In the genomic region with DNA sequence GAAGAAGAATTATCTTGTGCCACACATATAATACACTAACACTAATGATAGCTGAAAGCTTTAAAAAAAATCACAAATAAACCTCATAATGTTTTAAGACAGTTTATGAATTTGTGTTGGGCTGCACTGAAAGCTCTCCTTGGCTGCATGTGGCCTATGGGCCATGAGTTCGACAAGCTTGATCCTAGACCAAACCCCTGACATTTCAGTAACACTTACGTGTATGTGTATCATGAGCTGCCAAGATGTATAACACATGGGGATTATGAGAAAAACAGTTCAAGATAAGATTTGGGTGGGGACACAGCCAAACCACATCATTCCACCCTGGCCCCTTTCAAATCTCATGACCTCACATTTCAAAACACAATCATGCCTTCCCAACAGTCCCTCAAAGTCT, we compare ENCODE assay signal across 38 cellular contexts.
"Had no signal": no experiment of that assay in that cellular context is flagged by ENCODE, and none has a peak within 500 bp of the region (broad histone marks: within the 10 kb centered on the region; RNA-seq: fewer than 3 reads in every experiment).

No MANE protein-coding gene starts in this region.

- H3K4me3 Mint-ChIP-seq: activated naive CD4-positive, alpha-beta T cell treated with anti-CD3 and anti-CD28 coated beads for 36 hours; activated naive CD4-positive, alpha-beta T cell treated with anti-CD3 and anti-CD28 coated beads, Interleukin-2, amount 10 ng/mL, durations not matched to agents 7 days and 5 days; activated naive CD4-positive, alpha-beta T cell treated with anti-CD3 and anti-CD28 coated beads, Interleukin-2, amount 50 U/mL, for 24 hours; activated naive CD8-positive, alpha-beta T cell; activated naive CD8-positive, alpha-beta T cell treated with anti-CD3 and anti-CD28 coated beads for 36 hours; activated naive CD8-positive, alpha-beta T cell treated with anti-CD3 and anti-CD28 coated beads, Interleukin-2, amount 10 ng/mL, durations not matched to agents 7 days and 5 days; activated naive CD8-positive, alpha-beta T cell treated with anti-CD3 and anti-CD28 coated beads, Interleukin-2, amount 50 U/mL, for 24 hours; activated T-cell treated with anti-CD3 and anti-CD28 coated beads, Interleukin-2, amount 50 U/mL, for 24 hours; activated T-cell treated with anti-CD3 and anti-CD28 coated beads, Interleukin-2, amount 50 U/mL, for 4 hours; activated T-cell treated with anti-CD3 and anti-CD28 coated beads, Interleukin-2, amount 50 U/mL, for 72 hours; activated T-helper 1 cell treated with anti-CD3 and anti-CD28 coated beads, Interleukin-12 subunit alpha, Interleukin-12 subunit beta, Interleukin-2, Interleukin-4 antibody, amounts not matched to agents 30 ng/mL and 10 ng/mL and 1 ng/mL, durations not matched to agents 14 hours and 24 hours and 36 hours; activated T-helper 17 cell treated with anti-CD3 and anti-CD28 coated beads, Interleukin-2, amount 50 U/mL, for 72 hours; brain; central memory CD8-positive, alpha-beta T cell had no signal

- H3K27me3 Mint-ChIP-seq: activated naive CD4-positive, alpha-beta T cell treated with anti-CD3 and anti-CD28 coated beads, Interleukin-2, amount 10 ng/mL, durations not matched to agents 7 days and 5 days; activated naive CD4-positive, alpha-beta T cell treated with anti-CD3 and anti-CD28 coated beads, Interleukin-2, amount 50 U/mL, for 24 hours; activated naive CD8-positive, alpha-beta T cell; activated naive CD8-positive, alpha-beta T cell treated with anti-CD3 and anti-CD28 coated beads for 36 hours; activated naive CD8-positive, alpha-beta T cell treated with anti-CD3 and anti-CD28 coated beads, Interleukin-2, amount 10 ng/mL, durations not matched to agents 7 days and 5 days; activated naive CD8-positive, alpha-beta T cell treated with anti-CD3 and anti-CD28 coated beads, Interleukin-2, amount 50 U/mL, for 24 hours; activated T-cell treated with anti-CD3 and anti-CD28 coated beads, Interleukin-2, amount 50 U/mL, for 24 hours; activated T-helper 17 cell treated with anti-CD3 and anti-CD28 coated beads, Interleukin-2, amount 50 U/mL, for 72 hours; brain; central memory CD8-positive, alpha-beta T cell had no signal

- H3K36me3 ChIP-seq: adrenal gland, ascending aorta, brain microvascular endothelial cell, breast epithelium, cardiac muscle cell had no signal

- H3K36me3 Mint-ChIP-seq: activated naive CD4-positive, alpha-beta T cell treated with anti-CD3 and anti-CD28 coated beads, Interleukin-2, amount 10 ng/mL, durations not matched to agents 7 days and 5 days; activated naive CD4-positive, alpha-beta T cell treated with anti-CD3 and anti-CD28 coated beads, Interleukin-2, amount 50 U/mL, for 24 hours; activated naive CD4-positive, alpha-beta T cell treated with anti-CD3 and anti-CD28 coated beads, Interleukin-2, amount 50 U/mL, for 72 hours; activated naive CD8-positive, alpha-beta T cell; activated naive CD8-positive, alpha-beta T cell treated with anti-CD3 and anti-CD28 coated beads for 36 hours; activated naive CD8-positive, alpha-beta T cell treated with anti-CD3 and anti-CD28 coated beads, Interleukin-2, amount 10 ng/mL, durations not matched to agents 7 days and 5 days; brain had no signal

- DNase-seq: activated effector memory CD4-positive, alpha-beta T cell treated with anti-CD3 and anti-CD28 coated beads, Interleukin-2, amount 50 U/mL, for 16 hours; activated effector memory CD4-positive, alpha-beta T cell treated with Interleukin-2 at 50 U/mL for 16 hours; activated gamma-delta T cell; activated gamma-delta T cell treated with Interleukin-2 at 50 U/mL for 16 hours; activated naive CD4-positive, alpha-beta T cell; activated naive CD4-positive, alpha-beta T cell treated with anti-CD3 and anti-CD28 coated beads for 36 hours; activated naive CD4-positive, alpha-beta T cell treated with anti-CD3 and anti-CD28 coated beads, Interleukin-2, amount 10 ng/mL, durations not matched to agents 7 days and 5 days; activated naive CD4-positive, alpha-beta T cell treated with anti-CD3 and anti-CD28 coated beads, Interleukin-2, amount 50 U/mL, for 16 hours; activated naive CD4-positive, alpha-beta T cell treated with Interleukin-2 at 50 U/mL for 16 hours; activated naive CD8-positive, alpha-beta T cell treated with anti-CD3 and anti-CD28 coated beads for 36 hours; activated naive CD8-positive, alpha-beta T cell treated with anti-CD3 and anti-CD28 coated beads, Interleukin-2, amount 10 ng/mL, durations not matched to agents 7 days and 5 days; activated naive CD8-positive, alpha-beta T cell treated with anti-CD3 and anti-CD28 coated beads, Interleukin-2, amount 50 U/mL, for 24 hours; activated T-cell treated with anti-CD3 and anti-CD28 coated beads, Interleukin-2, amount 50 U/mL, for 1 hour; activated T-cell treated with anti-CD3 and anti-CD28 coated beads, Interleukin-2, amount 50 U/mL, for 24 hours; activated T-cell treated with anti-CD3 and anti-CD28 coated beads, Interleukin-2, amount 50 U/mL, for 4 hours; activated T-cell treated with anti-CD3 and anti-CD28 coated beads, Interleukin-2, amount 50 U/mL, for 48 hours; activated T-cell treated with anti-CD3 and anti-CD28 coated beads, Interleukin-2, amount 50 U/mL, for 72 hours; adrenal gland; amniotic stem cell; amygdala; anterior cingulate cortex; aorta; body of pancreas; brain microvascular endothelial cell; caudate nucleus; central memory CD4-positive, alpha-beta T cell; cerebellar nuclear complex had no signal

- H3K27ac ChIP-seq: adrenal gland, ascending aorta, body of pancreas, brain microvascular endothelial cell, breast epithelium, cardiac muscle cell had no signal

- H3K27ac Mint-ChIP-seq: activated naive CD4-positive, alpha-beta T cell treated with anti-CD3 and anti-CD28 coated beads for 36 hours; activated naive CD4-positive, alpha-beta T cell treated with anti-CD3 and anti-CD28 coated beads, Interleukin-2, amount 10 ng/mL, durations not matched to agents 7 days and 5 days; activated naive CD4-positive, alpha-beta T cell treated with anti-CD3 and anti-CD28 coated beads, Interleukin-2, amount 50 U/mL, for 24 hours; activated naive CD4-positive, alpha-beta T cell treated with anti-CD3 and anti-CD28 coated beads, Interleukin-2, amount 50 U/mL, for 72 hours; activated naive CD8-positive, alpha-beta T cell; activated naive CD8-positive, alpha-beta T cell treated with anti-CD3 and anti-CD28 coated beads for 36 hours; activated naive CD8-positive, alpha-beta T cell treated with anti-CD3 and anti-CD28 coated beads, Interleukin-2, amount 10 ng/mL, durations not matched to agents 7 days and 5 days; activated naive CD8-positive, alpha-beta T cell treated with anti-CD3 and anti-CD28 coated beads, Interleukin-2, amount 50 U/mL, for 24 hours; activated T-cell treated with anti-CD3 and anti-CD28 coated beads, Interleukin-2, amount 50 U/mL, for 24 hours; activated T-cell treated with anti-CD3 and anti-CD28 coated beads, Interleukin-2, amount 50 U/mL, for 72 hours; activated T-helper 1 cell treated with anti-CD3 and anti-CD28 coated beads, Interleukin-12 subunit alpha, Interleukin-12 subunit beta, Interleukin-2, Interleukin-4 antibody, amounts not matched to agents 30 ng/mL and 10 ng/mL and 1 ng/mL, durations not matched to agents 14 hours and 24 hours and 36 hours; activated T-helper 17 cell treated with anti-CD3 and anti-CD28 coated beads, Interleukin-2, amount 50 U/mL, for 72 hours; activated T-helper 2 cell treated with anti-CD3 and anti-CD28 coated beads, Interferon-gamma antibody, Interleukin-2, Interleukin-4, amounts not matched to agents 10 μg/mL and 5 μg/mL and 100 μg/mL, durations not matched to agents 14 hours and 24 hours and 36 hours; brain had no signal

- H3K4me1 Mint-ChIP-seq: activated naive CD4-positive, alpha-beta T cell treated with anti-CD3 and anti-CD28 coated beads, Interleukin-2, amount 10 ng/mL, durations not matched to agents 7 days and 5 days; activated naive CD4-positive, alpha-beta T cell treated with anti-CD3 and anti-CD28 coated beads, Interleukin-2, amount 50 U/mL, for 24 hours; activated naive CD8-positive, alpha-beta T cell treated with anti-CD3 and anti-CD28 coated beads for 36 hours; activated naive CD8-positive, alpha-beta T cell treated with anti-CD3 and anti-CD28 coated beads, Interleukin-2, amount 10 ng/mL, durations not matched to agents 7 days and 5 days; activated naive CD8-positive, alpha-beta T cell treated with anti-CD3 and anti-CD28 coated beads, Interleukin-2, amount 50 U/mL, for 24 hours; activated T-helper 17 cell treated with anti-CD3 and anti-CD28 coated beads, Interleukin-2, amount 50 U/mL, for 72 hours; brain; central memory CD8-positive, alpha-beta T cell had no signal

- H3K4me3 ChIP-seq: adrenal gland, ascending aorta, body of pancreas, breast epithelium, cardiac muscle cell had no signal

- ATAC-seq: activated naive CD4-positive, alpha-beta T cell treated with anti-CD3 and anti-CD28 coated beads, Interleukin-2, amount 50 U/mL, for 72 hours; activated naive CD8-positive, alpha-beta T cell treated with anti-CD3 and anti-CD28 coated beads, Interleukin-2, amount 50 U/mL, for 24 hours; activated T-cell treated with anti-CD3 and anti-CD28 coated beads, Interleukin-2, amount 50 U/mL, for 4 hours; activated T-cell treated with anti-CD3 and anti-CD28 coated beads, Interleukin-2, amount 50 U/mL, for 72 hours; activated T-helper 17 cell treated with anti-CD3 and anti-CD28 coated beads, Interleukin-2, amount 50 U/mL, for 72 hours; body of pancreas had no signal

- H3K27me3 ChIP-seq: adrenal gland, ascending aorta, body of pancreas, brain microvascular endothelial cell, breast epithelium, cardiac muscle cell had no signal

- H3K9me3 ChIP-seq: adrenal gland, ascending aorta, body of pancreas, breast epithelium had no signal

- H3K4me1 ChIP-seq: adrenal gland, ascending aorta, body of pancreas, breast epithelium had no signal
